In the genomic region with DNA sequence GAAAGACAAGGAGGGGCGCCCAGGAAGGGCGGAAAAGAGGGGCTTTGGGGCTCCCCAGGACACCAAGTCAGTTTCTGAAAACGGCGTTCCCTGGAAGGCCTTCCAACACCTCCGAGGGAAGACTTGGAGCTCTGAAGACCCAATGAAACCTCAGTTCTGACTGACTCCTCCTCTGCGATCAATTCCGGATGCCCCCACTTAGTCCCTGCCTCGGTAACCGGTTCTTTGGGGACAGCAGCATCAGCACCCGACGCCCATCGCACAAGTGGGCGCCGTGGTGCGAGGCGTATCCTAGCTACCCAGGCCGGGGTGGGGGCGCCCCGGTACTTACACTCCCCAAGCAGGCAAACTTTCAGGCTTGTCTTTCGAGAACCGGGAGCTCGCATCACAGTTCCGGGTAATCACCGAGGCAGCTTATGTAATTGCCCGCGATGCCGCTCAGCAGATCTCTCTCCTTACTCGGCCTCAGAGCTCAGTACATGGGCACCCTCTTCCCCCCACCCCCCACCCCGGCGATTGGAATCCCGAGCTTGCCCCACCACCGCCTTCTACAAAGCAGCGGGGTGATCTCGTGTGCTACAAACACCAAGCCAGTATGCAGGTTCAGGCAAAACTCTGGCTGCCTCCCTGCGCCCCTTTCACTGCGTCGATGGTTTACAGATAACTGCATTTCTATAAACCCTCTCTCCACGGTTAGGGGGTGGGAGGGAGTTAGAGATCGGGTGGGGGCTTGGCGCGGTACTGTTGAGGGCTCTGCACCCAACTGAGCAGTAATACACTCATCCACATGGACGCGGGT, we compare ENCODE assay signal across 10 cellular contexts. TPM values are rescaled to one million over a fixed set of nuclear protein-coding genes. Genes with fewer than 3 reads are reported as not detected.
A peak's percentile ranks its signal among the peaks of the same experiment; 100 is the strongest.
DNase-seq lines count a peak whose midpoint lies in the region; ATAC-seq and TF ChIP-seq lines count a peak whose summit lies in the region.
"Had no signal": no experiment of that assay in that cellular context is flagged by ENCODE, and none has a peak within 500 bp of the region (broad histone marks: within the 10 kb centered on the region; RNA-seq: fewer than 3 reads in every experiment).

No MANE protein-coding gene starts in this region.

- H3K9me3 Mint-ChIP-seq in Caco-2 (ENCODE audit: unreplicated experiment), result peaks cover 11% of the 10 kb centered on the region

- no peak overlapping the region for H3K27ac Mint-ChIP-seq in Caco-2 (ENCODE audit: unreplicated experiment)

- peak; percentile 64 for DNase-seq in DMS 273 (lab: John Stamatoyannopoulos, UW; ENCODE audit: unreplicated experiment)
- no peak for DNase-seq in DMS 273 treated with DMSO at 0.1 percent for 48 hours (lab: John Stamatoyannopoulos, UW)
- DNase-seq in hepatic stellate cell (ENCODE audit: low spot score), result peak; percentile 24
- DNase-seq in spleen, result no peak
- DNase-seq in Caco-2, result no peak

- no TSS peak for BruUV-seq in Caco-2 (replicated peaks; lab: Mats Ljungman, UMichigan)

- POLR2A ChIA-PET in Caco-2 (lab: Charles Lee), result no interaction called here

- H3K36me3 ChIP-seq in spleen (no peaks in the 10 kb centered on the region), Caco-2 (ENCODE audit: control insufficient read depth, insufficient read depth, low read length) (no peaks in the 10 kb centered on the region)
- H3K36me3 ChIP-seq: SJSA1 had no signal

- no peak overlapping the region for H3K27ac ChIP-seq in spleen
- H3K27ac ChIP-seq: 22Rv1, SJSA1 had no signal

- peaks cover 0 to 5% (median 0%) of the 10 kb centered on the region in 8 donors for H3K9me3 ChIP-seq in spleen
- peaks cover 5% of the 10 kb centered on the region; the same call in 1 of the 2 replicates for H3K9me3 ChIP-seq in Caco-2
- H3K9me3 ChIP-seq: SJSA1 had no signal

- 2 to 4% (median 3%) methylated on average over 29 to 43 of the region's 43 CpGs for WGBS in spleen, 5 donors

- CTCF ChIA-PET in Caco-2 (lab: Charles Lee), result no interaction called here

- H3K27me3 ChIP-seq in spleen (replicated peaks in 1 of 7) (peaks cover 10 to 100% (median 69%) of the 10 kb centered on the region in 7 donors), Caco-2 (replicated peaks; ENCODE audit: control insufficient read depth, insufficient read depth, low read length) (no peaks in the 10 kb centered on the region)

- no peak overlapping the region for H3K4me3 Mint-ChIP-seq in Caco-2 (ENCODE audit: unreplicated experiment)

- H3K4me3 ChIP-seq in WI38 (ENCODE audit: low read depth, low read length) (peak overlapping the region; percentile 60), spleen (peak overlapping the region; percentile 8 to 72 (median 41)), Caco-2 (ENCODE audit: low read depth, low read length) (no peak overlapping the region)
- H3K4me3 ChIP-seq: SJSA1 had no signal

- no peaks in the 10 kb centered on the region for H3K4me1 Mint-ChIP-seq in Caco-2 (ENCODE audit: low read depth, unreplicated experiment)

- ATAC-seq in HG02759 (IDR thresholded peaks at IDR 0.05; ENCODE audit: unreplicated experiment) (no peak), GM18520 (IDR thresholded peaks at IDR 0.05; ENCODE audit: unreplicated experiment) (no peak)

- H3K4me1 ChIP-seq in spleen, result peaks cover 12 to 55% (median 45%) of the 10 kb centered on the region in 6 donors
- H3K4me1 ChIP-seq in Caco-2, result no peaks in the 10 kb centered on the region
- H3K4me1 ChIP-seq: SJSA1 had no signal

- intact Hi-C loops in spleen (cut with DNase I; ENCODE audit: low total_unique reads) (no loop called here), Caco-2 (cut with micrococcal nuclease; ENCODE audit: unreplicated experiment) (no loop called here)

- no peak for TF ChIP-seq POLR2A in spleen (IDR thresholded peaks at IDR 0.05)

- no peak for TF ChIP-seq CTCF in WI38 (IDR thresholded peaks at IDR 0.05; ENCODE audit: low read depth, low read length)
- TF ChIP-seq CTCF in spleen (IDR thresholded peaks at IDR 0.05 in 8 of 11, conservative IDR thresholded peaks at IDR 0.05 in 3 of 11), result no peak
- TF ChIP-seq CTCF in Caco-2 (IDR thresholded peaks at IDR 0.05; ENCODE audit: insufficient read depth in 1 of 2, low read depth in 1 of 2, low read length in 1 of 2, severe bottlenecking in 1 of 2, unreplicated experiment in 1 of 2), result no peak

- H3K36me3 Mint-ChIP-seq in Caco-2 (ENCODE audit: insufficient read depth, unreplicated experiment), result no peaks in the 10 kb centered on the region

- H3K27me3 Mint-ChIP-seq in Caco-2 (ENCODE audit: insufficient read depth, unreplicated experiment), result peaks cover 20% of the 10 kb centered on the region

RNA-seq across cellular contexts. Expression of a gene that starts 2.0 kb away (rescaled TPM):
- total RNA-seq in spleen (1 to 10 TPM in 6 of 7 donors, under 1 TPM in 1; 0.66 to 4.5 (median 1.4) TPM), Caco-2 (2022) (1.1 and 2.0 TPM in 2 replicates)
- under 1 TPM; 0.09 to 0.20 (median 0.19) TPM for polyA plus RNA-seq in spleen
- total RNA-seq: SJSA1 had no signal

Comparison
In these comparisons a context has a peak if more than half of its experiments do, and no peak if none do; other contexts are left out.
1. DNase-seq: peak in DMS 273 (single experiment) and hepatic stellate cell (single experiment); none in DMS 273 treated with DMSO at 0.1 percent for 48 hours (single experiment), spleen (single experiment) and Caco-2 (0 of 2).